In genomic region chr15:78266229-78266628, GRCh38 we compare ENCODE assay signal across 11 cellular contexts. TPM values are rescaled to one million over a fixed set of nuclear protein-coding genes. Genes with fewer than 3 reads are reported as not detected.
DNase-seq lines count a peak whose midpoint lies in the region; ATAC-seq lines count a peak whose summit lies in the region.
"Had no signal": no experiment of that assay in that cellular context is flagged by ENCODE, and none has a peak within 500 bp of the region (broad histone marks: within the 10 kb centered on the region; RNA-seq: fewer than 3 reads in every experiment).

No MANE protein-coding gene starts in this region.

- peaks cover 3 to 25% (median 17%) of the 10 kb centered on the region in 5 donors for H3K4me1 ChIP-seq in subcutaneous abdominal adipose tissue (ENCODE audit: control insufficient read depth in 5 of 5, insufficient read depth in 5 of 5, low read length in 5 of 5)

- H3K36me3 ChIP-seq in subcutaneous abdominal adipose tissue (ENCODE audit: control insufficient read depth in 5 of 5, insufficient read depth in 5 of 5, low read length in 5 of 5): peaks cover 0 to 7% (median 2%) of the 10 kb centered on the region in 5 donors

- no peaks in the 10 kb centered on the region for H3K9me3 ChIP-seq in subcutaneous abdominal adipose tissue (ENCODE audit: control insufficient read depth in 5 of 5, low read length in 5 of 5)

- no peaks in the 10 kb centered on the region for H3K27me3 ChIP-seq in subcutaneous abdominal adipose tissue (ENCODE audit: control insufficient read depth in 5 of 5, insufficient read depth in 4 of 5, low read length in 5 of 5)

- no peak for DNase-seq in activated naive CD4-positive, alpha-beta T cell treated with anti-CD3 and anti-CD28 coated beads, Interleukin-2, amount 50 U/mL, for 16 hours
- DNase-seq in left ventricle myocardium superior (no peak), NCI-H2227 treated with DMSO at 0.1 percent for 48 hours (lab: John Stamatoyannopoulos, UW) (no peak)
- DNase-seq: HCEC 1CT, kidney, NCI-H226 had no signal

- H3K27me3 Mint-ChIP-seq in activated naive CD4-positive, alpha-beta T cell treated with anti-CD3 and anti-CD28 coated beads, Interleukin-2, amount 50 U/mL, for 24 hours: no peaks in the 10 kb centered on the region
- no peaks in the 10 kb centered on the region for H3K27me3 Mint-ChIP-seq in activated T-helper 17 cell treated with anti-CD3 and anti-CD28 coated beads, Interleukin-2, amount 50 U/mL, for 72 hours

- peak overlapping the region; percentile 91 for H3K4me3 Mint-ChIP-seq in activated naive CD4-positive, alpha-beta T cell treated with anti-CD3 and anti-CD28 coated beads, Interleukin-2, amount 50 U/mL, for 24 hours
- peak overlapping the region; percentile 89 for H3K4me3 Mint-ChIP-seq in activated T-helper 17 cell treated with anti-CD3 and anti-CD28 coated beads, Interleukin-2, amount 50 U/mL, for 72 hours

- H3K9me3 Mint-ChIP-seq in activated naive CD4-positive, alpha-beta T cell treated with anti-CD3 and anti-CD28 coated beads, Interleukin-2, amount 50 U/mL, for 24 hours: no peaks in the 10 kb centered on the region
- H3K9me3 Mint-ChIP-seq in activated T-helper 17 cell treated with anti-CD3 and anti-CD28 coated beads, Interleukin-2, amount 50 U/mL, for 72 hours: no peaks in the 10 kb centered on the region

- no peak for ATAC-seq in activated T-helper 17 cell treated with anti-CD3 and anti-CD28 coated beads, Interleukin-2, amount 50 U/mL, for 72 hours (replicated peaks)
- peak; percentile 0 for ATAC-seq in left ventricle myocardium superior
- no peak for ATAC-seq in HG03565 (IDR thresholded peaks at IDR 0.05; ENCODE audit: unreplicated experiment)
- no peak for ATAC-seq in HG02759 (IDR thresholded peaks at IDR 0.05; ENCODE audit: unreplicated experiment)

- H3K36me3 Mint-ChIP-seq in activated naive CD4-positive, alpha-beta T cell treated with anti-CD3 and anti-CD28 coated beads, Interleukin-2, amount 50 U/mL, for 24 hours: peaks cover 8% of the 10 kb centered on the region
- H3K36me3 Mint-ChIP-seq in activated T-helper 17 cell treated with anti-CD3 and anti-CD28 coated beads, Interleukin-2, amount 50 U/mL, for 72 hours (ENCODE audit: low read depth): peaks cover 34% of the 10 kb centered on the region

- intact Hi-C loops in left ventricle myocardium superior (cut with micrococcal nuclease): no loop called here

- H3K9ac ChIP-seq in subcutaneous abdominal adipose tissue (ENCODE audit: low read length in 5 of 5): no peak overlapping the region

- H3K4me1 Mint-ChIP-seq in activated naive CD4-positive, alpha-beta T cell treated with anti-CD3 and anti-CD28 coated beads, Interleukin-2, amount 50 U/mL, for 24 hours: peaks cover 46% of the 10 kb centered on the region
- H3K4me1 Mint-ChIP-seq in activated T-helper 17 cell treated with anti-CD3 and anti-CD28 coated beads, Interleukin-2, amount 50 U/mL, for 72 hours: peaks cover 19% of the 10 kb centered on the region

- H3K27ac Mint-ChIP-seq in activated naive CD4-positive, alpha-beta T cell treated with anti-CD3 and anti-CD28 coated beads, Interleukin-2, amount 50 U/mL, for 24 hours: no peak overlapping the region
- peak overlapping the region; percentile 79 for H3K27ac Mint-ChIP-seq in activated T-helper 17 cell treated with anti-CD3 and anti-CD28 coated beads, Interleukin-2, amount 50 U/mL, for 72 hours

- H3K27ac ChIP-seq in subcutaneous abdominal adipose tissue (ENCODE audit: low read depth, low read length): peak overlapping the region; percentile 13

- peak overlapping the region in 2 of 5 donors; percentile 76 to 78 for H3K4me3 ChIP-seq in subcutaneous abdominal adipose tissue (ENCODE audit: low read depth in 1 of 5, low read length in 5 of 5)

RNA-seq across cellular contexts. Expression of gene DNAJA4, which starts 1.9 kb away (rescaled TPM):
- 10 to 100 TPM; 30.2 to 49.9 TPM for total RNA-seq in activated T-helper 17 cell treated with anti-CD3 and anti-CD28 coated beads, Interleukin-2, amount 50 U/mL, for 72 hours
- total RNA-seq in left ventricle myocardium superior: 85.9 TPM

RNA-seq across cellular contexts. Expression of gene ACSBG1, which starts 31.9 kb away (rescaled TPM):
- total RNA-seq in activated T-helper 17 cell treated with anti-CD3 and anti-CD28 coated beads, Interleukin-2, amount 50 U/mL, for 72 hours: not detected
- total RNA-seq in left ventricle myocardium superior: 0.05 TPM

RNA-seq across cellular contexts. Expression of gene SKIC8, which starts 33.2 kb away (rescaled TPM):
- 10 to 100 TPM; 33.7 to 54.7 TPM for total RNA-seq in activated T-helper 17 cell treated with anti-CD3 and anti-CD28 coated beads, Interleukin-2, amount 50 U/mL, for 72 hours
- total RNA-seq in left ventricle myocardium superior: 27.5 TPM
